8 cellular contexts compared by ENCODE assay signal in genomic region chr4:76198411-76199237, GRCh38. TPM values are rescaled to one million over a fixed set of nuclear protein-coding genes. Genes with fewer than 3 reads are reported as not detected.
DNase-seq lines count a peak whose midpoint lies in the region; ATAC-seq and TF ChIP-seq lines count a peak whose summit lies in the region.

No MANE protein-coding gene starts in this region.

- POLR2A ChIA-PET in OCI-LY7 (lab: Charles Lee): interaction anchor here (0.9 to 1.9 kb wide), 2 partner anchors 17 to 19 kb away, joined by 3 to 5 read pairs; no protein-coding TSS in a partner anchor
- POLR2A ChIA-PET in MCF 10A (lab: Yijun Ruan, JAX): interaction anchor here (0.6 to 4.7 kb wide), 5 partner anchors 13 to 467 kb away, joined by 3 to 90 read pairs (median 4); partner anchors contain the start of genes NUP54 and SCARB2

- H3K27ac Mint-ChIP-seq in IgD-negative memory B cell (peak overlapping the region; percentile 1 to 91 (median 88)), MCF 10A (ENCODE audit: low read depth, unreplicated experiment) (peak overlapping the region; percentile 94)
- H3K27ac Mint-ChIP-seq in stimulated activated effector memory CD8-positive, alpha-beta T cell treated with anti-CD3 and anti-CD28 coated beads, Interleukin-12 subunit alpha, Interleukin-12 subunit beta, amount 100 ng/mL, for 72 hours: peak overlapping the region; percentile 23

- H3K4me3 ChIP-seq in OCI-LY7 (ENCODE audit: low read depth, low read length, poor library complexity, severe bottlenecking): no peak overlapping the region

- no TSS peak for BruUV-seq in OCI-LY7 (replicated peaks; lab: Mats Ljungman, UMichigan)
- BruUV-seq in MCF 10A (replicated peaks; lab: Mats Ljungman, UMichigan): no TSS peak

- no peak overlapping the region for H2AFZ ChIP-seq in OCI-LY7 (ENCODE audit: low read length)

- H3K36me3 Mint-ChIP-seq in IgD-negative memory B cell (peaks cover 9% of the 10 kb centered on the region), MCF 10A (ENCODE audit: insufficient read depth, unreplicated experiment) (peaks cover 10% of the 10 kb centered on the region)
- H3K36me3 Mint-ChIP-seq in stimulated activated effector memory CD8-positive, alpha-beta T cell treated with anti-CD3 and anti-CD28 coated beads, Interleukin-12 subunit alpha, Interleukin-12 subunit beta, amount 100 ng/mL, for 72 hours: peaks cover 7% of the 10 kb centered on the region

- no peaks in the 10 kb centered on the region for H3K36me3 ChIP-seq in OCI-LY7 (ENCODE audit: insufficient read depth, low read length)

- peak; percentile 96 for DNase-seq in DMS79 treated with DMSO at 0.1 percent for 48 hours (lab: John Stamatoyannopoulos, UW)
- DNase-seq in OCI-LY7 (ENCODE audit: low spot score): peak; percentile 20
- peak; percentile 73 for DNase-seq in MCF 10A (ENCODE audit: unreplicated experiment)
- DNase-seq in left colon: peak; percentile 75 to 89
- peak; percentile 33 to 77 for DNase-seq in stimulated activated effector memory CD8-positive, alpha-beta T cell treated with anti-CD3 and anti-CD28 coated beads, Interleukin-12 subunit alpha, Interleukin-12 subunit beta, amount 100 ng/mL, for 72 hours (ENCODE audit: low spot score in 2 of 2)
- DNase-seq in NCI-H1048 (lab: John Stamatoyannopoulos, UW): no peak

- H3K79me2 ChIP-seq in OCI-LY7 (ENCODE audit: insufficient read depth, low read depth, low read length): no peaks in the 10 kb centered on the region

- peaks cover 26% of the 10 kb centered on the region for H3K4me1 ChIP-seq in OCI-LY7 (ENCODE audit: insufficient read depth, low read length, poor library complexity, severe bottlenecking)

- H3K27me3 Mint-ChIP-seq in IgD-negative memory B cell: no peaks in the 10 kb centered on the region
- H3K27me3 Mint-ChIP-seq in MCF 10A (ENCODE audit: insufficient read depth, unreplicated experiment): no peaks in the 10 kb centered on the region

- H3K27ac ChIP-seq in OCI-LY7 (ENCODE audit: low read depth, low read length, poor library complexity, severe bottlenecking): no peak overlapping the region

- TF ChIP-seq CTCF in OCI-LY7 (conservative IDR thresholded peaks at IDR 0.05; ENCODE audit: low read length) (no peak), MCF 10A (IDR thresholded peaks at IDR 0.05; ENCODE audit: unreplicated experiment) (no peak)

- H3K4me3 Mint-ChIP-seq in IgD-negative memory B cell (peak overlapping the region in 2 of 4 donors; percentile 35 to 65), MCF 10A (ENCODE audit: unreplicated experiment) (peak overlapping the region; percentile 17)
- peak overlapping the region; percentile 27 for H3K4me3 Mint-ChIP-seq in stimulated activated effector memory CD8-positive, alpha-beta T cell treated with anti-CD3 and anti-CD28 coated beads, Interleukin-12 subunit alpha, Interleukin-12 subunit beta, amount 100 ng/mL, for 72 hours

- no peaks in the 10 kb centered on the region for H3K9me2 ChIP-seq in OCI-LY7 (ENCODE audit: insufficient read depth, low read length)

- H3K9me3 Mint-ChIP-seq in IgD-negative memory B cell: no peaks in the 10 kb centered on the region
- no peaks in the 10 kb centered on the region for H3K9me3 Mint-ChIP-seq in MCF 10A (ENCODE audit: unreplicated experiment)
- H3K9me3 Mint-ChIP-seq in stimulated activated effector memory CD8-positive, alpha-beta T cell treated with anti-CD3 and anti-CD28 coated beads, Interleukin-12 subunit alpha, Interleukin-12 subunit beta, amount 100 ng/mL, for 72 hours: no peaks in the 10 kb centered on the region

- no peaks in the 10 kb centered on the region for H3K9me3 ChIP-seq in OCI-LY7 (ENCODE audit: low read length)

- peak overlapping the region; percentile 51 for H3K4me2 ChIP-seq in OCI-LY7 (ENCODE audit: low read length)

- intact Hi-C loops in OCI-LY7 (cut with micrococcal nuclease; ENCODE audit: unreplicated experiment) (loop anchor here (2.0 kb wide), 2 partner anchors 50 to 208 kb away; partner anchors contain the start of genes NUP54 and SDAD1), MCF 10A (cut with micrococcal nuclease) (loop anchor here (1.0 kb wide), 1 partner anchor 15 kb away; the partner anchor contains the start of gene SCARB2), left colon (cut with DNase I, micrococcal nuclease) (loop anchor here in 1 of 2 donors (10.0 kb wide), 1 partner anchor 106 kb away; the partner anchor contains the start of gene STBD1)

- H4K20me1 ChIP-seq in OCI-LY7 (ENCODE audit: insufficient read depth, low read length): no peaks in the 10 kb centered on the region

- CTCF ChIA-PET in OCI-LY7 (lab: Charles Lee; ENCODE audit: unreplicated experiment): interaction anchor here (0.6 kb wide), 1 partner anchor 351 kb away, joined by 3 read pairs; no protein-coding TSS in a partner anchor
- CTCF ChIA-PET in MCF 10A (lab: Yijun Ruan, JAX): interaction anchor here (0.9 kb wide), 1 partner anchor 19 kb away, joined by 5 read pairs; no protein-coding TSS in a partner anchor

- H3K4me1 Mint-ChIP-seq in IgD-negative memory B cell (peaks cover 26 to 35% (median 27%) of the 10 kb centered on the region in 3 donors), MCF 10A (ENCODE audit: insufficient read depth, unreplicated experiment) (peaks cover 36% of the 10 kb centered on the region)
- H3K4me1 Mint-ChIP-seq in stimulated activated effector memory CD8-positive, alpha-beta T cell treated with anti-CD3 and anti-CD28 coated beads, Interleukin-12 subunit alpha, Interleukin-12 subunit beta, amount 100 ng/mL, for 72 hours: peaks cover 48% of the 10 kb centered on the region

- ATAC-seq in GM21447 (IDR thresholded peaks at IDR 0.05; ENCODE audit: unreplicated experiment) (peak; percentile 47), left colon (peak; percentile 67)
- peak; percentile 92 for ATAC-seq in stimulated activated effector memory CD8-positive, alpha-beta T cell treated with anti-CD3 and anti-CD28 coated beads, Interleukin-12 subunit alpha, Interleukin-12 subunit beta, amount 100 ng/mL, for 72 hours

RNA-seq across cellular contexts. Expression of gene SCARB2, which starts 15.0 kb away (rescaled TPM):
- 12.2 TPM for polyA plus RNA-seq in IgD-negative memory B cell
- total RNA-seq in OCI-LY7 (2014; rRNA removed; shearing (Covaris generic)): not detected in 2 replicates
- 0.28 and 1.1 TPM in 2 replicates for total RNA-seq in OCI-LY7 (2022)
- 67.2 and 71.4 TPM in 2 replicates for total RNA-seq in MCF 10A (2022)
- 100 to 1,000 TPM; 176 to 179 TPM for total RNA-seq in left colon

RNA-seq across cellular contexts. Expression of gene NUP54, which starts 50.4 kb away (rescaled TPM):
- 34.8 TPM for polyA plus RNA-seq in IgD-negative memory B cell
- total RNA-seq in OCI-LY7 (2014; rRNA removed; shearing (Covaris generic)): 29.2 and 40.2 TPM in 2 replicates
- total RNA-seq in OCI-LY7 (2022): 50.8 and 52.6 TPM in 2 replicates
- 46.9 and 51.5 TPM in 2 replicates for total RNA-seq in MCF 10A (2022)
- 10 to 100 TPM; 27.1 to 36.7 TPM for total RNA-seq in left colon

RNA-seq across cellular contexts. Expression of gene FAM47E, which starts 52.9 kb away (rescaled TPM):
- not detected for polyA plus RNA-seq in IgD-negative memory B cell
- not detected in 2 replicates for total RNA-seq in OCI-LY7 (2014; rRNA removed; shearing (Covaris generic))
- not detected in 2 replicates for total RNA-seq in OCI-LY7 (2022)
- total RNA-seq in MCF 10A (2022): 1.0 TPM in 2 replicates
- 1 to 10 TPM; 6.1 to 6.5 TPM for total RNA-seq in left colon

Comparison
In these comparisons a context has a peak if more than half of its experiments do, and no peak if none do; other contexts are left out.
1. H3K27ac Mint-ChIP-seq: peak in every context shown above with its lines; median percentile 94 in MCF 10A; 88 in IgD-negative memory B cell; 23 in stimulated activated effector memory CD8-positive, alpha-beta T cell treated with anti-CD3 and anti-CD28 coated beads, Interleukin-12 subunit alpha, Interleukin-12 subunit beta, amount 100 ng/mL, for 72 hours.
2. RNA of gene SCARB2, which starts 15.0 kb away (total RNA-seq): 176 to 179 TPM in left colon and 67.2 to 71.4 TPM in MCF 10A; 0.28 to 1.1 TPM in OCI-LY7; every median in the first group is over 10 times any median in the second.
3. Peak in every context shown above with its lines, with median percentiles within 50 percentile points of each other: ATAC-seq.